ENCODE assay signal across 25 cellular contexts in the genomic region with DNA sequence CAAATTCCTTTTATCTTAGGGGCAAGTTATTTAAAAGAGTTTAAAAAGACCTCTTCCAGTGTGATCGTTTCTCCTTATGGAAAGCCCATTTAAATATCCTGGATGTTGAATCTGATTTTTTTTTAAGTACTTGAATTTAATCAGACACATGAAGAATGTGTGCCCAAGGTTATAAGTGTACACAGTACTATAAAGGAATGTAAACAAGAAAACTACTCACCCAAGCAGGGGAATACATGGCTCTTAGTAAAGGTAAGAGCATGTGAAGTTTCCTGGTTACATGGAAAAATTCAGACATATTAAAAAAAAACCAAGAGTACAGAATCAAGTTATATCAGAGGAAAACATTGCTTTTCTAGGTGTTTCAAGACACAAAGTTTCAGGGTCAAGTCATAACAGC.
"Had no signal": no experiment of that assay in that cellular context is flagged by ENCODE, and none has a peak within 500 bp of the region (broad histone marks: within the 10 kb centered on the region; RNA-seq: fewer than 3 reads in every experiment).

No MANE protein-coding gene starts in this region.

- H3K27ac Mint-ChIP-seq: immature natural killer cell; memory B cell; naive thymus-derived CD4-positive, alpha-beta T cell; natural killer cell treated with Interleukin-12 subunit alpha and Interleukin-12 subunit beta and Interleukin-15 and Interleukin-18, amount 100 ng/mL, for 72 hours; progenitor cell of endocrine pancreas; stimulated activated effector memory CD8-positive, alpha-beta T cell treated with anti-CD3 and anti-CD28 coated beads, Interleukin-12 subunit alpha, Interleukin-12 subunit beta, amount 100 ng/mL, for 72 hours; stimulated activated naive CD8-positive, alpha-beta T cell treated with anti-CD3 and anti-CD28 coated beads, Interleukin-15, Interleukin-2, amounts not matched to agents 100 ng/mL and 50 ng/mL, for 24 hours had no signal

- H3K4me1 Mint-ChIP-seq: memory B cell had no signal

- H3K9me3 Mint-ChIP-seq: immature natural killer cell; natural killer cell treated with Interleukin-12 subunit alpha and Interleukin-12 subunit beta and Interleukin-15 and Interleukin-18, amount 100 ng/mL, for 72 hours; stimulated activated effector memory CD8-positive, alpha-beta T cell treated with anti-CD3 and anti-CD28 coated beads, Interleukin-12 subunit alpha, Interleukin-12 subunit beta, amount 100 ng/mL, for 72 hours had no signal

- H3K27ac ChIP-seq: left ventricle myocardium inferior, ovary, skin epidermis, suprapubic skin, thoracic aorta, tibial artery, uterus had no signal

- DNase-seq: hypothalamus; immature natural killer cell; kidney; left colon; left ventricle myocardium inferior; midbrain; mucosa of descending colon; naive thymus-derived CD4-positive, alpha-beta T cell; ovary; retina; right cardiac atrium; stimulated activated CD4-positive, alpha-beta T cell treated with anti-CD3 and anti-CD28 coated beads, Interleukin-4, amount 100 ng/mL, for 24 hours; stimulated activated naive CD4-positive, alpha-beta T cell; tibial artery; trophoblast cell; uterus had no signal

- H3K4me1 ChIP-seq: left ventricle myocardium inferior, suprapubic skin, tibial artery, uterus had no signal

- H3K27me3 Mint-ChIP-seq: progenitor cell of endocrine pancreas had no signal

- H3K9me3 ChIP-seq: mucosa of descending colon, ovary, suprapubic skin, uterus had no signal

- H3K4me3 Mint-ChIP-seq: immature natural killer cell; memory B cell; naive thymus-derived CD4-positive, alpha-beta T cell; natural killer cell treated with Interleukin-12 subunit alpha and Interleukin-12 subunit beta and Interleukin-15 and Interleukin-18, amount 100 ng/mL, for 72 hours; stimulated activated effector memory CD8-positive, alpha-beta T cell treated with anti-CD3 and anti-CD28 coated beads, Interleukin-12 subunit alpha, Interleukin-12 subunit beta, amount 100 ng/mL, for 72 hours; stimulated activated naive CD8-positive, alpha-beta T cell treated with anti-CD3 and anti-CD28 coated beads, Interleukin-15, Interleukin-2, amounts not matched to agents 100 ng/mL and 50 ng/mL, for 24 hours had no signal

- H3K4me3 ChIP-seq: left ventricle myocardium inferior, mucosa of descending colon, ovary, skin epidermis, suprapubic skin, thoracic aorta, tibial artery, uterus had no signal

- H3K36me3 ChIP-seq: left ventricle myocardium inferior, ovary, suprapubic skin, thoracic aorta, tibial artery, uterus had no signal

- H3K36me3 Mint-ChIP-seq: immature natural killer cell; memory B cell; natural killer cell treated with Interleukin-12 subunit alpha and Interleukin-12 subunit beta and Interleukin-15 and Interleukin-18, amount 100 ng/mL, for 72 hours; stimulated activated effector memory CD8-positive, alpha-beta T cell treated with anti-CD3 and anti-CD28 coated beads, Interleukin-12 subunit alpha, Interleukin-12 subunit beta, amount 100 ng/mL, for 72 hours had no signal

- H3K27me3 ChIP-seq: ovary, suprapubic skin, tibial artery, uterus had no signal

- ATAC-seq: left colon; mucosa of descending colon; naive thymus-derived CD4-positive, alpha-beta T cell; natural killer cell treated with Interleukin-12 subunit alpha and Interleukin-12 subunit beta and Interleukin-15 and Interleukin-18, amount 100 ng/mL, for 72 hours; right cardiac atrium; sciatic nerve; stimulated activated effector memory CD8-positive, alpha-beta T cell treated with anti-CD3 and anti-CD28 coated beads, Interleukin-12 subunit alpha, Interleukin-12 subunit beta, amount 100 ng/mL, for 72 hours had no signal
